Comparison of ENCODE assay signal across 1 cellular context in genomic region chr7:112147752-112148435, GRCh38.
TF ChIP-seq lines count a peak whose summit lies in the region.

No MANE protein-coding gene starts in this region.

TF ChIP-seq in H1, 55 proteins besides CTCF, POLR2A, EP300 and RAD21:
- no peak for TF ChIP-seq SIN3A (conservative IDR thresholded peaks at IDR 0.05 in 1 of 2, IDR thresholded peaks at IDR 0.05 in 1 of 2; ENCODE audit: low read depth in 1 of 2, low read length in 2 of 2)
- no peak for TF ChIP-seq SP4 (IDR thresholded peaks at IDR 0.05; ENCODE audit: low read length)
- no peak for TF ChIP-seq JUND (IDR thresholded peaks at IDR 0.05; ENCODE audit: low read length)
- TF ChIP-seq MAFK (IDR thresholded peaks at IDR 0.05; ENCODE audit: low read depth, low read length) = no peak
- TF ChIP-seq SAP30 (IDR thresholded peaks at IDR 0.05; ENCODE audit: insufficient read depth, insufficient replicate concordance, low read length) = no peak
- no peak for TF ChIP-seq SRF (IDR thresholded peaks at IDR 0.05; ENCODE audit: low read depth, low read length)
- TF ChIP-seq JUN (IDR thresholded peaks at IDR 0.05; ENCODE audit: low read depth, low read length) = no peak
- TF ChIP-seq TAF1 (IDR thresholded peaks at IDR 0.05; ENCODE audit: low read depth, low read length) = no peak
- TF ChIP-seq CHD2 (IDR thresholded peaks at IDR 0.05; ENCODE audit: low read length) = no peak
- TF ChIP-seq POU5F1 (IDR thresholded peaks at IDR 0.05; ENCODE audit: low read depth, low read length) = no peak
- no peak for TF ChIP-seq CEBPB (IDR thresholded peaks at IDR 0.05; ENCODE audit: low read depth, low read length)
- TF ChIP-seq, protein P1, sequence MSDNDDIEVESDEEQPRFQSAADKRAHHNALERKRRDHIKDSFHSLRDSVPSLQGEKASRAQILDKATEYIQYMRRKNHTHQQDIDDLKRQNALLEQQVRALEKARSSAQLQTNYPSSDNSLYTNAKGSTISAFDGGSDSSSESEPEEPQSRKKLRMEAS (IDR thresholded peaks at IDR 0.05) = no peak
- TF ChIP-seq PHF8 (conservative IDR thresholded peaks at IDR 0.05; ENCODE audit: low read depth, low read length) = no peak
- no peak for TF ChIP-seq KDM1A (IDR thresholded peaks at IDR 0.05; ENCODE audit: borderline replicate concordance, low read length)
